In the genomic region with DNA sequence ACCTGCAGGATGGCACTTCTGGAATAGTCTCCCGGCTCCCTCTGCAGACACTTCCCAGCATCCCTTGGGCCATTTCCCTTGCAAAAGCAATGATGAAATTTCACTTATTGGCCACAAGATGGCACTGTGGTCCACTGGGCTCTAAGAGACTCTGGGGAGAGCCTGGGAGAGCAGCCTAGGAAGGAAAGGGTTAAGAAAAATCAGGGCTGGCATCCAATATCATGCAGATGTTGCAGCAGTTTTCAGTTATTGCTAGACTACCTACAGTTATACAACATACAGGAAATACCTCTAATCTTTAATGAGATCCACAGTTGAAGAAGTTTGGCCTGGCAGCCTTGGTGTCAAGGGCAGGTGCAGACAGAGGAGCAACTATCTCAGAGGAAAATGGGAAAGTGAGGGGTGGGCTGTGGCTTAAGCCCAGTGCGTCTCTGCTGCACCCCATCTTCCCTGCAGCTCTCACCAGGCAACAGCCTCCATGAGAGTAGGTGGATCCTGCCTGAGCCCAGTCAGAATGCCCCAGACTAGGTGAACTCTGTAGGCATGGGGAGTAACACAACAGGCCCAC, we compare ENCODE assay signal across 8 cellular contexts.
A peak's percentile ranks its signal among the peaks of the same experiment; 100 is the strongest.
DNase-seq lines count a peak whose midpoint lies in the region; ATAC-seq and TF ChIP-seq lines count a peak whose summit lies in the region.

No MANE protein-coding gene starts in this region.

- H3K27me3 Mint-ChIP-seq in immature natural killer cell (ENCODE audit: low read depth in 3 of 3): peaks cover 0 to 6% (median 5%) of the 10 kb centered on the region in 3 donors
- peaks cover 16% of the 10 kb centered on the region for H3K27me3 Mint-ChIP-seq in stimulated activated naive CD8-positive, alpha-beta T cell treated with anti-CD3 and anti-CD28 coated beads, Interleukin-15, amount 100 ng/mL, for 72 hours

- H3K27ac Mint-ChIP-seq in immature natural killer cell: no peak overlapping the region
- no peak overlapping the region for H3K27ac Mint-ChIP-seq in stimulated activated naive CD8-positive, alpha-beta T cell treated with anti-CD3 and anti-CD28 coated beads, Interleukin-15, amount 100 ng/mL, for 72 hours

- H3K4me3 Mint-ChIP-seq in immature natural killer cell: no peak overlapping the region
- peak overlapping the region; percentile 38 to 41 for H3K4me3 Mint-ChIP-seq in stimulated activated naive CD8-positive, alpha-beta T cell treated with anti-CD3 and anti-CD28 coated beads, Interleukin-15, amount 100 ng/mL, for 72 hours

- in situ Hi-C loops in astrocyte of the spinal cord (cut with HindIII; ENCODE audit: low sequenced_read_pairs): no loop called here

- H3K4me1 Mint-ChIP-seq in immature natural killer cell: peaks cover 16 to 18% of the 10 kb centered on the region in 2 donors
- H3K4me1 Mint-ChIP-seq in stimulated activated naive CD8-positive, alpha-beta T cell treated with anti-CD3 and anti-CD28 coated beads, Interleukin-15, amount 100 ng/mL, for 72 hours: peaks cover 38% of the 10 kb centered on the region

- ATAC-seq in GM19397 (IDR thresholded peaks at IDR 0.05; ENCODE audit: unreplicated experiment) (peak; percentile 89), HG03378 (IDR thresholded peaks at IDR 0.05; ENCODE audit: unreplicated experiment) (peak; percentile 89)
- peak; percentile 55 for ATAC-seq in stimulated activated naive CD8-positive, alpha-beta T cell treated with anti-CD3 and anti-CD28 coated beads, Interleukin-15, amount 100 ng/mL, for 72 hours

- H3K36me3 Mint-ChIP-seq in immature natural killer cell: no peaks in the 10 kb centered on the region

- no peak overlapping the region for H3K4me3 ChIP-seq in astrocyte of the spinal cord (ENCODE audit: low read depth, low read length)

- TF ChIP-seq CTCF in astrocyte of the spinal cord (IDR thresholded peaks at IDR 0.05; ENCODE audit: low read depth, low read length): peak; percentile 84

- no peaks in the 10 kb centered on the region for H3K9me3 Mint-ChIP-seq in immature natural killer cell
- no peaks in the 10 kb centered on the region for H3K9me3 Mint-ChIP-seq in stimulated activated naive CD8-positive, alpha-beta T cell treated with anti-CD3 and anti-CD28 coated beads, Interleukin-15, amount 100 ng/mL, for 72 hours

- DNase-seq in DMS 273 (lab: John Stamatoyannopoulos, UW; ENCODE audit: unreplicated experiment) (peak; percentile 68), DMS 273 treated with DMSO at 0.1 percent for 48 hours (lab: John Stamatoyannopoulos, UW) (no peak), NCI-H748 treated with DMSO at 0.1 percent for 48 hours (lab: John Stamatoyannopoulos, UW) (peak; percentile 52), astrocyte of the spinal cord (ENCODE audit: low read depth, low spot score) (peak; percentile 72), immature natural killer cell (peak in 2 of 3 donors; percentile 8 to 11)
- peak in 1 of 2 donors; percentile 43 for DNase-seq in stimulated activated naive CD8-positive, alpha-beta T cell treated with anti-CD3 and anti-CD28 coated beads, Interleukin-15, amount 100 ng/mL, for 72 hours

Comparison
In these comparisons a context has a peak if more than half of its experiments do, and no peak if none do; other contexts are left out.
1. H3K4me3 Mint-ChIP-seq: peak in stimulated activated naive CD8-positive, alpha-beta T cell treated with anti-CD3 and anti-CD28 coated beads, Interleukin-15, amount 100 ng/mL, for 72 hours (2 of 2); none in immature natural killer cell (0 of 5).
2. Peak in every context shown above with its lines, with median percentiles within 50 percentile points of each other: ATAC-seq.